In the genomic region with DNA sequence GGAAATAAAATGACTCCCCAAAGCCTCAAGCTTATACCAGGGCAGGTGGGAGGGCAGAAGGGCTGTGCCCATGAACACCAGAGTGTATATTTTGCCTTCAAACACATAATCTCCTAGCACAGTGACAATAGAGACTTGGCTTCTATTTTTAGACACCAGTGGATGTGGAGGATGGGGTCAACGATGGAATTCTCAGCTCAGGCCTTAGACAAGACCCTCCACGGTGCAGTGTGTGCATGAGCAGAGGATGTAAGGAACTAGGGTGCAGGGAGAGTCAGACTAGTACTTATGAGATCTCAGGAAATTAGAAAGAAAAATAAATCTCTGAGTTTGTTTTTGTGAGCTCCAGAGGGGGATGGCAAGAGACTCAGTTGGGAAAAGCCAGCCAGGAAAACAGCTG, we compare ENCODE assay signal across 26 cellular contexts.
"Had no signal": no experiment of that assay in that cellular context is flagged by ENCODE, and none has a peak within 500 bp of the region (broad histone marks: within the 10 kb centered on the region; RNA-seq: fewer than 3 reads in every experiment).

No MANE protein-coding gene starts in this region.

- H3K9me3 ChIP-seq: ascending aorta, breast epithelium, pancreas, prostate gland, suprapubic skin, tibial artery had no signal

- H3K27ac ChIP-seq: ascending aorta, breast epithelium, pancreas, prostate gland, spleen, suprapubic skin, tibial artery had no signal

- ATAC-seq: left lobe of liver, T-helper 17 cell had no signal

- H3K27me3 ChIP-seq: ascending aorta, breast epithelium, heart left ventricle, pancreas had no signal

- H3K4me3 ChIP-seq: ascending aorta, breast epithelium, heart left ventricle, lung, pancreas, prostate gland, spleen, suprapubic skin, tibial artery had no signal

- H3K36me3 ChIP-seq: ascending aorta, breast epithelium, heart left ventricle, pancreas, prostate gland, spleen, suprapubic skin, tibial artery had no signal

- DNase-seq: activated CD4-positive, alpha-beta memory T cell treated with anti-CD3 and anti-CD28 coated beads, Interleukin-2, amount 10 ng/mL, durations not matched to agents 7 days and 5 days; activated CD4-positive, alpha-beta T cell treated with anti-CD3 and anti-CD28 coated beads, Interleukin-2, amount 10 ng/mL, durations not matched to agents 7 days and 5 days; activated CD4-positive, CD25-positive, alpha-beta regulatory T cell treated with anti-CD3 and anti-CD28 coated beads, Interleukin-2, amount 50 U/mL, for 72 hours; activated CD8-positive, alpha-beta memory T cell treated with anti-CD3 and anti-CD28 coated beads, Interleukin-2, amount 50 U/mL, for 48 hours; activated gamma-delta T cell; activated naive CD4-positive, alpha-beta T cell treated with anti-CD3 and anti-CD28 coated beads, Interleukin-2, amount 10 ng/mL, durations not matched to agents 7 days and 5 days; activated naive CD8-positive, alpha-beta T cell treated with anti-CD3 and anti-CD28 coated beads, Interleukin-2, amount 10 ng/mL, durations not matched to agents 7 days and 5 days; activated T-cell treated with anti-CD3 and anti-CD28 coated beads, Interleukin-2, amount 50 U/mL, for 24 hours; effector CD8-positive, alpha-beta T cell; erythroblast; hypothalamus; immature natural killer cell; kidney; pancreas; retina; spleen; stimulated activated naive CD4-positive, alpha-beta T cell; T-helper 17 cell; tibial artery had no signal

- H3K4me1 ChIP-seq: breast epithelium, pancreas, prostate gland had no signal
